In genomic region chr1:26082020-26082350, GRCh38 we compare ENCODE assay signal across 24 cellular contexts. TPM values are rescaled to one million over a fixed set of nuclear protein-coding genes. Genes with fewer than 3 reads are reported as not detected.
"Had no signal": no experiment of that assay in that cellular context is flagged by ENCODE, and none has a peak within 500 bp of the region (broad histone marks: within the 10 kb centered on the region; RNA-seq: fewer than 3 reads in every experiment).

No MANE protein-coding gene starts in this region.

- H3K9me3 ChIP-seq: mucosa of descending colon, ovary, spleen, suprapubic skin, thoracic aorta, tibial artery, upper lobe of right lung had no signal

- H3K4me3 ChIP-seq: hepatocyte, lung, mucosa of descending colon, ovary, spleen, suprapubic skin, thoracic aorta, tibial artery, upper lobe of right lung had no signal

- H3K27me3 ChIP-seq: hepatocyte, ovary, upper lobe of right lung had no signal

- H3K4me1 ChIP-seq: spleen, suprapubic skin, tibial artery had no signal

- H3K79me2 ChIP-seq: hepatocyte had no signal

- ATAC-seq: left lobe of liver; mucosa of descending colon; naive thymus-derived CD4-positive, alpha-beta T cell; natural killer cell treated with Interleukin-12 subunit alpha and Interleukin-12 subunit beta and Interleukin-15 and Interleukin-18, amount 100 ng/mL, for 72 hours; sciatic nerve had no signal

- H3K4me2 ChIP-seq: hepatocyte had no signal

- H2AFZ ChIP-seq: hepatocyte had no signal

- DNase-seq: islet precursor cell; mesendoderm; mucosa of descending colon; naive thymus-derived CD4-positive, alpha-beta T cell; ovary; retina; small intestine; spleen; stimulated activated CD4-positive, alpha-beta T cell treated with anti-CD3 and anti-CD28 coated beads, Interleukin-4, amount 100 ng/mL, for 24 hours; stimulated activated naive CD4-positive, alpha-beta T cell; tibial artery; trophoblast cell; upper lobe of right lung had no signal

- H3K27ac ChIP-seq: hepatocyte, ovary, spleen, suprapubic skin, thoracic aorta, tibial artery, upper lobe of right lung had no signal

- H3K36me3 ChIP-seq: ovary, spleen, suprapubic skin, thoracic aorta, tibial artery, upper lobe of right lung had no signal

- FAIRE-seq: small intestine, urothelium cell line had no signal

RNA-seq across cellular contexts. Expression of gene TRIM63, which starts 14.6 kb away (rescaled TPM):
- total RNA-seq: kidney epithelial cell; naive thymus-derived CD4-positive, alpha-beta T cell; natural killer cell treated with Interleukin-12 subunit alpha and Interleukin-12 subunit beta and Interleukin-15 and Interleukin-18, amount 100 ng/mL, for 72 hours; progenitor cell of endocrine pancreas; thoracic aorta had no signal
- polyA plus RNA-seq: naive thymus-derived CD4-positive, alpha-beta T cell; neural cell had no signal

RNA-seq across cellular contexts. Expression of gene SLC30A2, which starts 36.1 kb away (rescaled TPM):
- total RNA-seq: naive thymus-derived CD4-positive, alpha-beta T cell; natural killer cell treated with Interleukin-12 subunit alpha and Interleukin-12 subunit beta and Interleukin-15 and Interleukin-18, amount 100 ng/mL, for 72 hours; sciatic nerve; spleen; thoracic aorta; upper lobe of right lung had no signal
- polyA plus RNA-seq: naive thymus-derived CD4-positive, alpha-beta T cell; ovary; spleen had no signal
